ENCODE assay signal across 18 cellular contexts in genomic region chr10:60524541-60524940, GRCh38.
DNase-seq lines count a peak whose midpoint lies in the region; ATAC-seq, FAIRE-seq and TF ChIP-seq lines count a peak whose summit lies in the region.
"Had no signal": no experiment of that assay in that cellular context is flagged by ENCODE, and none has a peak within 500 bp of the region (broad histone marks: within the 10 kb centered on the region; RNA-seq: fewer than 3 reads in every experiment).

No MANE protein-coding gene starts in this region.

- H3K4me2 ChIP-seq in GM23338 = no peak overlapping the region

- H2AFZ ChIP-seq in GM23338 = no peak overlapping the region

- H3K4me3 Mint-ChIP-seq in glutamatergic neuron (ENCODE audit: unreplicated experiment) (no peak overlapping the region), GM23338 (no peak overlapping the region)
- H3K4me3 Mint-ChIP-seq: activated naive CD8-positive, alpha-beta T cell treated with anti-CD3 and anti-CD28 coated beads for 36 hours; CD4-positive, alpha-beta memory T cell; natural killer cell treated with Interleukin-12 subunit alpha and Interleukin-12 subunit beta and Interleukin-15 and Interleukin-18, amount 100 ng/mL, for 72 hours; T-cell had no signal

- TF ChIP-seq CTCF in astrocyte of the cerebellum (IDR thresholded peaks at IDR 0.05; ENCODE audit: low read depth, low read length, missing control alignments) = no peak
- TF ChIP-seq CTCF in glutamatergic neuron (IDR thresholded peaks at IDR 0.05; ENCODE audit: partially characterized antibody, unreplicated experiment) = no peak
- no peak for TF ChIP-seq CTCF in heart right ventricle (IDR thresholded peaks at IDR 0.05)
- no peak for TF ChIP-seq CTCF in GM23338 (conservative IDR thresholded peaks at IDR 0.05; ENCODE audit: low read depth in 2 of 2)

- no peaks in the 10 kb centered on the region for H3K36me3 ChIP-seq in heart right ventricle
- 0 out of 2 replicates have a peak, but pooled peaks cover 6% of the 10 kb centered on the region for H3K36me3 ChIP-seq in GM23338 (ENCODE audit: insufficient read depth)
- H3K36me3 ChIP-seq: sigmoid colon, tibial artery had no signal

- peaks cover 4% of the 10 kb centered on the region for H3K36me3 Mint-ChIP-seq in glutamatergic neuron (ENCODE audit: unreplicated experiment)
- H3K36me3 Mint-ChIP-seq in GM23338 (ENCODE audit: low read depth) = peaks cover 19% of the 10 kb centered on the region
- H3K36me3 Mint-ChIP-seq: activated naive CD8-positive, alpha-beta T cell treated with anti-CD3 and anti-CD28 coated beads for 36 hours had no signal

- DNase-seq in AG20443 (ENCODE audit: low spot score) (peak; percentile 20), GM03348 (ENCODE audit: low spot score) (peak; percentile 22), astrocyte of the cerebellum (ENCODE audit: low read depth) (peak; percentile 56), glutamatergic neuron (no peak), heart right ventricle (no peak), RCC 7860 (ENCODE audit: low spot score) (no peak), GM23338 (ENCODE audit: low spot score) (no peak)
- no peak for DNase-seq in effector CD4-positive, alpha-beta T cell
- DNase-seq: activated naive CD8-positive, alpha-beta T cell treated with anti-CD3 and anti-CD28 coated beads for 36 hours; CD4-positive, alpha-beta memory T cell; MM.1S; sigmoid colon; T-cell; tibial artery had no signal

- no peaks in the 10 kb centered on the region for H3F3A ChIP-seq in GM23338 (replicated peaks; ENCODE audit: low read depth)

- H3K9me3 Mint-ChIP-seq in glutamatergic neuron (ENCODE audit: unreplicated experiment) (no peaks in the 10 kb centered on the region), GM23338 (peaks cover 16% of the 10 kb centered on the region)
- H3K9me3 Mint-ChIP-seq: activated naive CD8-positive, alpha-beta T cell treated with anti-CD3 and anti-CD28 coated beads for 36 hours had no signal

- H3K79me2 ChIP-seq in GM23338 (replicated peaks; ENCODE audit: insufficient read depth) = no peaks in the 10 kb centered on the region

- H3K27me3 ChIP-seq in heart right ventricle = no peaks in the 10 kb centered on the region
- no peaks in the 10 kb centered on the region for H3K27me3 ChIP-seq in GM23338 (ENCODE audit: insufficient read depth)
- H3K27me3 ChIP-seq: sigmoid colon, tibial artery had no signal

- ATAC-seq in heart right ventricle = no peak
- ATAC-seq in GM23338 = no peak
- ATAC-seq: left lobe of liver, T-cell had no signal

- peaks cover 1% of the 10 kb centered on the region for H3K4me1 Mint-ChIP-seq in glutamatergic neuron (ENCODE audit: low read depth, unreplicated experiment)
- peaks cover 36% of the 10 kb centered on the region for H3K4me1 Mint-ChIP-seq in GM23338
- H3K4me1 Mint-ChIP-seq: activated naive CD8-positive, alpha-beta T cell treated with anti-CD3 and anti-CD28 coated beads for 36 hours had no signal

- H3K27me3 Mint-ChIP-seq in glutamatergic neuron (ENCODE audit: unreplicated experiment) = peaks cover 2% of the 10 kb centered on the region
- H3K27me3 Mint-ChIP-seq in GM23338 (ENCODE audit: insufficient read depth, low read depth, poor library complexity) = no peaks in the 10 kb centered on the region
- H3K27me3 Mint-ChIP-seq: activated naive CD8-positive, alpha-beta T cell treated with anti-CD3 and anti-CD28 coated beads for 36 hours; CD4-positive, alpha-beta memory T cell; natural killer cell treated with Interleukin-12 subunit alpha and Interleukin-12 subunit beta and Interleukin-15 and Interleukin-18, amount 100 ng/mL, for 72 hours; T-cell had no signal

- in situ Hi-C loops in astrocyte of the cerebellum (cut with HindIII; ENCODE audit: low sequenced_read_pairs) = no loop called here

- no peak overlapping the region for H3K4me3 ChIP-seq in astrocyte of the cerebellum (ENCODE audit: low read depth, low read length)
- H3K4me3 ChIP-seq in heart right ventricle = no peak overlapping the region
- H3K4me3 ChIP-seq in GM23338 = no peak overlapping the region
- H3K4me3 ChIP-seq: coronary artery, sigmoid colon, tibial artery had no signal

- WGBS in heart right ventricle, 2 donors = 93 to 99% methylated on average over 4 of the region's 4 CpGs

- peaks cover 0 to 8% (median 0%) of the 10 kb centered on the region in 9 donors for H3K4me1 ChIP-seq in heart right ventricle
- H3K4me1 ChIP-seq in GM23338 (ENCODE audit: insufficient read depth) = peaks cover 21% of the 10 kb centered on the region
- H3K4me1 ChIP-seq: sigmoid colon, tibial artery had no signal

- no peaks in the 10 kb centered on the region for H3K9me2 ChIP-seq in GM23338 (ENCODE audit: insufficient read depth)

- no peaks in the 10 kb centered on the region for H4K20me1 ChIP-seq in GM23338 (replicated peaks; ENCODE audit: insufficient read depth)

- intact Hi-C loops in heart right ventricle (cut with DNase I) = no loop called here

- H3K9me3 ChIP-seq in heart right ventricle = peaks cover 0 to 5% (median 0%) of the 10 kb centered on the region in 11 donors
- H3K9me3 ChIP-seq: sigmoid colon, tibial artery had no signal

- no peak for FAIRE-seq in RCC 7860 (lab: Jason Lieb, UNC)

- no peak overlapping the region for H3K27ac ChIP-seq in heart right ventricle
- no peak overlapping the region for H3K27ac ChIP-seq in GM23338 (ENCODE audit: low read depth)
- H3K27ac ChIP-seq: coronary artery, HL-60, tibial artery had no signal

- H3K27ac Mint-ChIP-seq in glutamatergic neuron (ENCODE audit: unreplicated experiment) (peak overlapping the region; percentile 15), GM23338 (no peak overlapping the region)
- H3K27ac Mint-ChIP-seq: activated naive CD8-positive, alpha-beta T cell treated with anti-CD3 and anti-CD28 coated beads for 36 hours; CD4-positive, alpha-beta memory T cell; natural killer cell treated with Interleukin-12 subunit alpha and Interleukin-12 subunit beta and Interleukin-15 and Interleukin-18, amount 100 ng/mL, for 72 hours; T-cell had no signal

TF ChIP-seq in GM23338, 12 proteins besides CTCF, POLR2A, EP300 and RAD21 (continues in another document):
- TF ChIP-seq POLR2AphosphoS5 (IDR thresholded peaks at IDR 0.05; ENCODE audit: low read depth) (no peak), CREB1 (CRISPR knock-in tag; IDR thresholded peaks at IDR 0.05; ENCODE audit: low read depth) (no peak), STAT1 (IDR thresholded peaks at IDR 0.05; ENCODE audit: unreplicated experiment) (no peak), EZH2 (IDR thresholded peaks at IDR 0.05; ENCODE audit: low read depth, unreplicated experiment) (no peak), ZNF462 (CRISPR knock-in tag; IDR thresholded peaks at IDR 0.05) (no peak)

Comparison
In these comparisons a context has a peak if more than half of its experiments do, and no peak if none do; other contexts are left out.
1. DNase-seq: peak in AG20443 (single experiment), GM03348 (single experiment) and astrocyte of the cerebellum (single experiment); none in glutamatergic neuron (single experiment), heart right ventricle (0 of 2), RCC 7860 (single experiment), GM23338 (single experiment) and effector CD4-positive, alpha-beta T cell (single experiment).